Comparison of ENCODE assay signal across 1 cellular context in the genomic region with DNA sequence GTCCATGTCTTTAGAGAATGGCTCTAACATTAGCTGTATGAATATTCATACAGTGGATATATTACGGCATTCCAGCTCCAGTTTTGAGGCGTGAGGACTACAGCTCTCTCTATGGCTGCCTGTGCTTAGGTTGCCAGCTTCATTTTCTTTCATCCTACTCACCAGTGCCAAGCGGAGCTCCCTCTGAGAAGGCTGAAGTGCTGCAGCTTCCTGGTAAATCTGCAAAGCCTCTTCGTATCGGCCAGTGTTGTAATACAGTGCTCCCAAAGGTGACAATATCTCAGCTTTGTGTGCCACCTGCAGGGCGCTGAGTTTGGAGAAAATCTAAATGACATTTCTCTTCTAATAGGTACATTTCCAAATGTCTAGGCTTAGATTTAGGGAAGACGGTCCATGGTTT.
TF ChIP-seq lines count a peak whose summit lies in the region.

No MANE protein-coding gene starts in this region.

TF ChIP-seq in HepG2, 621 proteins besides CTCF, POLR2A, EP300 and RAD21 (continued from another document):
- TF ChIP-seq, protein P1, sequence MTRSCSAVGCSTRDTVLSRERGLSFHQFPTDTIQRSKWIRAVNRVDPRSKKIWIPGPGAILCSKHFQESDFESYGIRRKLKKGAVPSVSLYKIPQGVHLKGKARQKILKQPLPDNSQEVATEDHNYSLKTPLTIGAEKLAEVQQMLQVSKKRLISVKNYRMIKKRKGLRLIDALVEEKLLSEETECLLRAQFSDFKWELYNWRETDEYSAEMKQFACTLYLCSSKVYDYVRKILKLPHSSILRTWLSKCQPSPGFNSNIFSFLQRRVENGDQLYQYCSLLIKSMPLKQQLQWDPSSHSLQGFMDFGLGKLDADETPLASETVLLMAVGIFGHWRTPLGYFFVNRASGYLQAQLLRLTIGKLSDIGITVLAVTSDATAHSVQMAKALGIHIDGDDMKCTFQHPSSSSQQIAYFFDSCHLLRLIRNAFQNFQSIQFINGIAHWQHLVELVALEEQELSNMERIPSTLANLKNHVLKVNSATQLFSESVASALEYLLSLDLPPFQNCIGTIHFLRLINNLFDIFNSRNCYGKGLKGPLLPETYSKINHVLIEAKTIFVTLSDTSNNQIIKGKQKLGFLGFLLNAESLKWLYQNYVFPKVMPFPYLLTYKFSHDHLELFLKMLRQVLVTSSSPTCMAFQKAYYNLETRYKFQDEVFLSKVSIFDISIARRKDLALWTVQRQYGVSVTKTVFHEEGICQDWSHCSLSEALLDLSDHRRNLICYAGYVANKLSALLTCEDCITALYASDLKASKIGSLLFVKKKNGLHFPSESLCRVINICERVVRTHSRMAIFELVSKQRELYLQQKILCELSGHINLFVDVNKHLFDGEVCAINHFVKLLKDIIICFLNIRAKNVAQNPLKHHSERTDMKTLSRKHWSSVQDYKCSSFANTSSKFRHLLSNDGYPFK (CRISPR knock-in tag; IDR thresholded peaks at IDR 0.05; ENCODE audit: borderline replicate concordance) = no peak
- TF ChIP-seq, protein P2, sequence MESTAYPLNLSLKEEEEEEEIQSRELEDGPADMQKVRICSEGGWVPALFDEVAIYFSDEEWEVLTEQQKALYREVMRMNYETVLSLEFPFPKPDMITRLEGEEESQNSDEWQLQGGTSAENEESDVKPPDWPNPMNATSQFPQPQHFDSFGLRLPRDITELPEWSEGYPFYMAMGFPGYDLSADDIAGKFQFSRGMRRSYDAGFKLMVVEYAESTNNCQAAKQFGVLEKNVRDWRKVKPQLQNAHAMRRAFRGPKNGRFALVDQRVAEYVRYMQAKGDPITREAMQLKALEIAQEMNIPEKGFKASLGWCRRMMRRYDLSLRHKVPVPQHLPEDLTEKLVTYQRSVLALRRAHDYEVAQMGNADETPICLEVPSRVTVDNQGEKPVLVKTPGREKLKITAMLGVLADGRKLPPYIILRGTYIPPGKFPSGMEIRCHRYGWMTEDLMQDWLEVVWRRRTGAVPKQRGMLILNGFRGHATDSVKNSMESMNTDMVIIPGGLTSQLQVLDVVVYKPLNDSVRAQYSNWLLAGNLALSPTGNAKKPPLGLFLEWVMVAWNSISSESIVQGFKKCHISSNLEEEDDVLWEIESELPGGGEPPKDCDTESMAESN (CRISPR knock-in tag; conservative IDR thresholded peaks at IDR 0.05) = no peak
- TF ChIP-seq ZNF234 (CRISPR knock-in tag; conservative IDR thresholded peaks at IDR 0.05) = no peak
- no peak for TF ChIP-seq EEA1 (CRISPR knock-in tag; IDR thresholded peaks at IDR 0.05; ENCODE audit: borderline replicate concordance)
- no peak for TF ChIP-seq ZNF264 (CRISPR knock-in tag; IDR thresholded peaks at IDR 0.05)
- TF ChIP-seq STAG1 (CRISPR knock-in tag; IDR thresholded peaks at IDR 0.05) = peak; percentile 48
- TF ChIP-seq, protein P3, sequence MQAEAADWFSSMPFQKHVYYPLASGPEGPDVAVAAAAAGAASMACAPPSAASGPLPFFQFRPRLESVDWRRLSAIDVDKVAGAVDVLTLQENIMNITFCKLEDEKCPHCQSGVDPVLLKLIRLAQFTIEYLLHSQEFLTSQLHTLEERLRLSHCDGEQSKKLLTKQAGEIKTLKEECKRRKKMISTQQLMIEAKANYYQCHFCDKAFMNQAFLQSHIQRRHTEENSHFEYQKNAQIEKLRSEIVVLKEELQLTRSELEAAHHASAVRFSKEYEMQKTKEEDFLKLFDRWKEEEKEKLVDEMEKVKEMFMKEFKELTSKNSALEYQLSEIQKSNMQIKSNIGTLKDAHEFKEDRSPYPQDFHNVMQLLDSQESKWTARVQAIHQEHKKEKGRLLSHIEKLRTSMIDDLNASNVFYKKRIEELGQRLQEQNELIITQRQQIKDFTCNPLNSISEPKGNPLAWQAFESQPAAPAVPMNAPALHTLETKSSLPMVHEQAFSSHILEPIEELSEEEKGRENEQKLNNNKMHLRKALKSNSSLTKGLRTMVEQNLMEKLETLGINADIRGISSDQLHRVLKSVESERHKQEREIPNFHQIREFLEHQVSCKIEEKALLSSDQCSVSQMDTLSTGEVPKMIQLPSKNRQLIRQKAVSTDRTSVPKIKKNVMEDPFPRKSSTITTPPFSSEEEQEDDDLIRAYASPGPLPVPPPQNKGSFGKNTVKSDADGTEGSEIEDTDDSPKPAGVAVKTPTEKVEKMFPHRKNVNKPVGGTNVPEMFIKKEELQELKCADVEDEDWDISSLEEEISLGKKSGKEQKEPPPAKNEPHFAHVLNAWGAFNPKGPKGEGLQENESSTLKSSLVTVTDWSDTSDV (CRISPR knock-in tag; IDR thresholded peaks at IDR 0.05) = no peak
